In the genomic region with DNA sequence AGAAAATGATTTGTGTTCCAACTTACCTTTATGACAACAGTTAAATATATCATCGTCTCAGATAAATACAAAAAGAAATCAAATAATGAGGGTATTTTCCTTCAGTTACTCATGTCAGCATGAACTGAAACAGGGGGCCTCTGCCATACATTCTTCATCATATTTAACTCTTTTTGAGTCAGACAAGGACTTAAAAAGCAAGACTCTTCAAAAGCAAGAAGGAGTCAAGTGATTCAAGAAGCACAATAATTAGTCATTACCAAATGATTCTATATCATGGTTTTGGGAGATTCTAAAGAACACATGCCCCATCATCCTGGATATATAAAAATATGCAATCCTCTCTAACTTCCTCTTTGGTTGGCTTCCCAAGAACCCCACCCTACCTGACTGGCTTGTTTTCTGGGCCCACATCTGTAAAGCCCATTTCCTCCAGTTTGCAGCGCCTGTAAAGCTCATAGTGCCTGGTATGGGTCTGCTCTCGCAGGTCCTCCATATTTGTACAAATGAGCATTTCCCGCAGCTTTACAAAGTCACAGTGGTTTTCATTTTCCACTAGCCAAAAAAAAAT, we compare ENCODE assay signal across 18 cellular contexts. TPM values are rescaled to one million over a fixed set of nuclear protein-coding genes. Genes with fewer than 3 reads are reported as not detected.
A peak's percentile ranks its signal among the peaks of the same experiment; 100 is the strongest.
DNase-seq lines count a peak whose midpoint lies in the region; ATAC-seq and TF ChIP-seq lines count a peak whose summit lies in the region.
"Had no signal": no experiment of that assay in that cellular context is flagged by ENCODE, and none has a peak within 500 bp of the region (broad histone marks: within the 10 kb centered on the region; RNA-seq: fewer than 3 reads in every experiment).

No MANE protein-coding gene starts in this region.

- H3K4me2 ChIP-seq in osteoblast (ENCODE audit: insufficient read depth, low read length) = no peak overlapping the region
- H3K4me2 ChIP-seq: BLaER1, GM23338 had no signal

- H3K79me2 ChIP-seq in osteoblast (ENCODE audit: insufficient read depth, low read length) = peaks cover 7% of the 10 kb centered on the region

- no peak for TF ChIP-seq CTCF in heart right ventricle (IDR thresholded peaks at IDR 0.05)
- no peak for TF ChIP-seq CTCF in NB4 (IDR thresholded peaks at IDR 0.05; ENCODE audit: low read depth, low read length)
- no peak for TF ChIP-seq CTCF in osteoblast (IDR thresholded peaks at IDR 0.05; ENCODE audit: extremely low read depth, low read depth, low read length)

- no peaks in the 10 kb centered on the region for H3K27me3 ChIP-seq in heart right ventricle
- no peaks in the 10 kb centered on the region for H3K27me3 ChIP-seq in osteoblast (ENCODE audit: insufficient read depth, low read length)
- H3K27me3 ChIP-seq: BLaER1 had no signal

- intact Hi-C loops in heart right ventricle (cut with DNase I) (loop anchor here in 2 of 10 donors (2.0 to 5.0 kb wide), 2 partner anchors 48 to 49 kb away; partner anchors contain the start of genes SEPTIN10 (in 2 of the 2) and SOWAHC (in 1 of the 2)), Right ventricle myocardium superior (cut with DNase I) (no loop called here)
- intact Hi-C loops in dendritic cell treated with granulocyte-macrophage colony-stimulating factor and Interleukin-4, amounts not matched to agents 40 ng/mL and 50 ng/mL, for 4 days (cut with micrococcal nuclease) = no loop called here

- no peaks in the 10 kb centered on the region for H3K9me3 ChIP-seq in heart right ventricle
- no peaks in the 10 kb centered on the region for H3K9me3 ChIP-seq in osteoblast (ENCODE audit: low read depth, low read length)
- H3K9me3 ChIP-seq: BLaER1 had no signal

- H3K36me3 ChIP-seq in heart right ventricle = peaks cover 0 to 77% (median 4%) of the 10 kb centered on the region in 9 donors
- peaks cover 19% of the 10 kb centered on the region for H3K36me3 ChIP-seq in osteoblast (ENCODE audit: insufficient read depth, low read length)
- H3K36me3 ChIP-seq: BLaER1 had no signal

- H3K27ac ChIP-seq in heart right ventricle (peak overlapping the region in 5 of 10 donors; percentile 4 to 57 (median 36)), osteoblast (ENCODE audit: low read depth, low read length) (peak overlapping the region; percentile 63)
- H3K27ac ChIP-seq: BLaER1, RWPE1 had no signal

- 68 to 77% methylated on average over 4 of the region's 4 CpGs for WGBS in heart right ventricle, 2 donors

- H3K27ac Mint-ChIP-seq in dendritic cell treated with granulocyte-macrophage colony-stimulating factor and Interleukin-4, amounts not matched to agents 40 ng/mL and 50 ng/mL, for 4 days = peak overlapping the region; percentile 43
- H3K27ac Mint-ChIP-seq: CD4-positive, alpha-beta memory T cell; GM23338 had no signal

- H3K36me3 Mint-ChIP-seq in dendritic cell treated with granulocyte-macrophage colony-stimulating factor and Interleukin-4, amounts not matched to agents 40 ng/mL and 50 ng/mL, for 4 days (ENCODE audit: low read depth) = peaks cover 51% of the 10 kb centered on the region
- H3K36me3 Mint-ChIP-seq: CD4-positive, alpha-beta memory T cell had no signal

- no peak overlapping the region for H2AFZ ChIP-seq in osteoblast (ENCODE audit: low read length)
- H2AFZ ChIP-seq: GM23338 had no signal

- H3K9me3 Mint-ChIP-seq in dendritic cell treated with granulocyte-macrophage colony-stimulating factor and Interleukin-4, amounts not matched to agents 40 ng/mL and 50 ng/mL, for 4 days = no peaks in the 10 kb centered on the region
- H3K9me3 Mint-ChIP-seq: CD4-positive, alpha-beta memory T cell; GM23338 had no signal

- ATAC-seq in heart right ventricle = peak in 7 of 8 donors; percentile 39 to 89 (median 67)
- ATAC-seq in Right ventricle myocardium superior (ENCODE audit: poor library complexity) = no peak
- ATAC-seq in GM19395 (IDR thresholded peaks at IDR 0.05; ENCODE audit: unreplicated experiment) = no peak
- ATAC-seq: GM23338, HCT116 had no signal

- TF ChIP-seq POLR2A in NB4 (IDR thresholded peaks at IDR 0.05; ENCODE audit: extremely low read depth, insufficient read length) = no peak

- no peaks in the 10 kb centered on the region for H4K20me1 ChIP-seq in osteoblast (ENCODE audit: insufficient read depth, low read length)
- H4K20me1 ChIP-seq: BLaER1 had no signal

- H3K27me3 Mint-ChIP-seq in dendritic cell treated with granulocyte-macrophage colony-stimulating factor and Interleukin-4, amounts not matched to agents 40 ng/mL and 50 ng/mL, for 4 days = peaks cover 2% of the 10 kb centered on the region

- H3K4me3 Mint-ChIP-seq in dendritic cell treated with granulocyte-macrophage colony-stimulating factor and Interleukin-4, amounts not matched to agents 40 ng/mL and 50 ng/mL, for 4 days = no peak overlapping the region
- H3K4me3 Mint-ChIP-seq: CD4-positive, alpha-beta memory T cell; GM23338 had no signal

- peaks cover 20% of the 10 kb centered on the region for H3K4me1 Mint-ChIP-seq in dendritic cell treated with granulocyte-macrophage colony-stimulating factor and Interleukin-4, amounts not matched to agents 40 ng/mL and 50 ng/mL, for 4 days (ENCODE audit: low read depth)
- H3K4me1 Mint-ChIP-seq: CD4-positive, alpha-beta memory T cell; GM23338 had no signal

- H3K4me3 ChIP-seq in heart right ventricle (no peak overlapping the region), NB4 (ENCODE audit: low read depth, low read length) (no peak overlapping the region), osteoblast (ENCODE audit: insufficient read depth, low read length) (no peak overlapping the region)
- H3K4me3 ChIP-seq: BLaER1, GM23338 had no signal

- H3K4me1 ChIP-seq in heart right ventricle (peaks cover 0 to 18% (median 0%) of the 10 kb centered on the region in 9 donors), osteoblast (ENCODE audit: insufficient read depth, low read length) (peaks cover 31% of the 10 kb centered on the region)
- H3K4me1 ChIP-seq: BLaER1 had no signal

- peak in 1 of 2 donors; percentile 15 for DNase-seq in heart right ventricle
- DNase-seq in Right ventricle myocardium superior = no peak
- peak; percentile 10 for DNase-seq in NB4 (ENCODE audit: low read depth)
- DNase-seq in osteoblast (ENCODE audit: insufficient read length, low spot score, missing footprints) = no peak
- DNase-seq in HCEC 1CT = no peak
- DNase-seq: CD4-positive, alpha-beta memory T cell; KBM-7; NCI-H187; NCI-H2107; NCI-H510A; NCI-H82; OCI-M1 had no signal

RNA-seq across cellular contexts. Expression of gene SEPTIN10, which starts 49.7 kb away (rescaled TPM):
- total RNA-seq in heart right ventricle (10 to 100 TPM; 39.8 to 61.0 (median 53.0) TPM), Right ventricle myocardium superior (49.3 TPM), osteoblast (101 and 107 TPM in 2 replicates)
- polyA plus RNA-seq in heart right ventricle = 10 to 100 TPM; 20.9 to 21.6 TPM

RNA-seq across cellular contexts. Expression of gene SOWAHC, which starts 50.1 kb away (rescaled TPM):
- total RNA-seq in heart right ventricle (1 to 10 TPM; 1.7 to 3.9 (median 2.1) TPM), Right ventricle myocardium superior (2.7 TPM), osteoblast (14.7 and 17.7 TPM in 2 replicates)
- 1 to 10 TPM; 1.1 to 1.2 TPM for polyA plus RNA-seq in heart right ventricle

Comparison
In these comparisons a context has a peak if more than half of its experiments do, and no peak if none do; other contexts are left out.
1. ATAC-seq: peak in heart right ventricle (7 of 8); none in Right ventricle myocardium superior (single experiment) and GM19395 (single experiment).